27 cellular contexts compared by ENCODE assay signal in genomic region chr3:61944736-61945135, GRCh38.
"Had no signal": no experiment of that assay in that cellular context is flagged by ENCODE, and none has a peak within 500 bp of the region (broad histone marks: within the 10 kb centered on the region; RNA-seq: fewer than 3 reads in every experiment).

No MANE protein-coding gene starts in this region.

- H3K27me3 ChIP-seq: breast epithelium, SJCRH30 had no signal

- H3K27me3 Mint-ChIP-seq: activated CD8-positive, alpha-beta memory T cell treated with anti-CD3 and anti-CD28 coated beads, Interleukin-2, amount 10 ng/mL, durations not matched to agents 7 days and 5 days; activated naive CD4-positive, alpha-beta T cell treated with anti-CD3 and anti-CD28 coated beads, Interleukin-2, amount 50 U/mL, for 24 hours; activated T-cell treated with anti-CD3 and anti-CD28 coated beads, Interleukin-2, amount 50 U/mL, for 24 hours; central memory CD8-positive, alpha-beta T cell had no signal

- H3K9me3 Mint-ChIP-seq: activated naive CD4-positive, alpha-beta T cell treated with anti-CD3 and anti-CD28 coated beads, Interleukin-2, amount 50 U/mL, for 24 hours; activated T-cell treated with anti-CD3 and anti-CD28 coated beads, Interleukin-2, amount 50 U/mL, for 24 hours; activated T-helper 1 cell treated with anti-CD3 and anti-CD28 coated beads, Interleukin-12 subunit alpha, Interleukin-12 subunit beta, Interleukin-2, Interleukin-4 antibody, amounts not matched to agents 30 ng/mL and 10 ng/mL and 1 ng/mL, durations not matched to agents 14 hours and 24 hours and 36 hours; central memory CD8-positive, alpha-beta T cell had no signal

- DNase-seq: activated CD4-positive, alpha-beta T cell treated with anti-CD3 and anti-CD28 coated beads for 4 hours; activated CD4-positive, alpha-beta T cell treated with anti-CD3 and anti-CD28 coated beads, Interleukin-2, amount 50 U/mL, for 4 hours; activated CD8-positive, alpha-beta memory T cell treated with anti-CD3 and anti-CD28 coated beads, Interleukin-2, amount 10 ng/mL, durations not matched to agents 7 days and 5 days; activated effector memory CD4-positive, alpha-beta T cell treated with Interleukin-2 at 50 U/mL for 16 hours; activated naive CD4-positive, alpha-beta T cell; activated T-cell treated with anti-CD3 and anti-CD28 coated beads, Interleukin-2, amount 50 U/mL, for 24 hours; aorta; KG1; NCI-H1048; NCI-H146; NCI-H187 treated with DMSO at 0.1 percent for 48 hours; NCI-H2081 treated with DMSO at 0.1 percent for 48 hours; NCI-H226; NCI-H526; NCI-H82; OCI-M1; RPMI8226; SJCRH30; SK-N-SH; T-helper 1 cell had no signal

- H3K9me3 ChIP-seq: breast epithelium, SJCRH30, SK-N-SH had no signal

- H3K36me3 ChIP-seq: breast epithelium, SJCRH30 had no signal

- H3K4me2 ChIP-seq: SK-N-SH had no signal

- ATAC-seq: activated CD8-positive, alpha-beta memory T cell treated with anti-CD3 and anti-CD28 coated beads, Interleukin-2, amount 10 ng/mL, durations not matched to agents 7 days and 5 days; Panc1; Right ventricle myocardium inferior had no signal

- H3K27ac ChIP-seq: breast epithelium, SJCRH30, VCaP had no signal

- H3K9ac ChIP-seq: SK-N-SH had no signal

- H3K4me3 Mint-ChIP-seq: activated CD8-positive, alpha-beta memory T cell treated with anti-CD3 and anti-CD28 coated beads, Interleukin-2, amount 10 ng/mL, durations not matched to agents 7 days and 5 days; activated naive CD4-positive, alpha-beta T cell treated with anti-CD3 and anti-CD28 coated beads, Interleukin-2, amount 50 U/mL, for 24 hours; activated T-cell treated with anti-CD3 and anti-CD28 coated beads, Interleukin-2, amount 50 U/mL, for 24 hours; activated T-helper 1 cell treated with anti-CD3 and anti-CD28 coated beads, Interleukin-12 subunit alpha, Interleukin-12 subunit beta, Interleukin-2, Interleukin-4 antibody, amounts not matched to agents 30 ng/mL and 10 ng/mL and 1 ng/mL, durations not matched to agents 14 hours and 24 hours and 36 hours; central memory CD8-positive, alpha-beta T cell had no signal

- H3K36me3 Mint-ChIP-seq: activated CD8-positive, alpha-beta memory T cell treated with anti-CD3 and anti-CD28 coated beads, Interleukin-2, amount 10 ng/mL, durations not matched to agents 7 days and 5 days; activated naive CD4-positive, alpha-beta T cell treated with anti-CD3 and anti-CD28 coated beads, Interleukin-2, amount 50 U/mL, for 24 hours had no signal

- H3K27ac Mint-ChIP-seq: activated CD8-positive, alpha-beta memory T cell treated with anti-CD3 and anti-CD28 coated beads, Interleukin-2, amount 10 ng/mL, durations not matched to agents 7 days and 5 days; activated naive CD4-positive, alpha-beta T cell treated with anti-CD3 and anti-CD28 coated beads, Interleukin-2, amount 50 U/mL, for 24 hours; activated T-cell treated with anti-CD3 and anti-CD28 coated beads, Interleukin-2, amount 50 U/mL, for 24 hours; activated T-helper 1 cell treated with anti-CD3 and anti-CD28 coated beads, Interleukin-12 subunit alpha, Interleukin-12 subunit beta, Interleukin-2, Interleukin-4 antibody, amounts not matched to agents 30 ng/mL and 10 ng/mL and 1 ng/mL, durations not matched to agents 14 hours and 24 hours and 36 hours had no signal

- H3K4me1 Mint-ChIP-seq: activated CD8-positive, alpha-beta memory T cell treated with anti-CD3 and anti-CD28 coated beads, Interleukin-2, amount 10 ng/mL, durations not matched to agents 7 days and 5 days; activated naive CD4-positive, alpha-beta T cell treated with anti-CD3 and anti-CD28 coated beads, Interleukin-2, amount 50 U/mL, for 24 hours; central memory CD8-positive, alpha-beta T cell had no signal

- H3K4me3 ChIP-seq: breast epithelium, SJCRH30 had no signal

- H3K4me1 ChIP-seq: breast epithelium, SJCRH30 had no signal
